Comparison of ENCODE assay signal across 20 cellular contexts in the genomic region with DNA sequence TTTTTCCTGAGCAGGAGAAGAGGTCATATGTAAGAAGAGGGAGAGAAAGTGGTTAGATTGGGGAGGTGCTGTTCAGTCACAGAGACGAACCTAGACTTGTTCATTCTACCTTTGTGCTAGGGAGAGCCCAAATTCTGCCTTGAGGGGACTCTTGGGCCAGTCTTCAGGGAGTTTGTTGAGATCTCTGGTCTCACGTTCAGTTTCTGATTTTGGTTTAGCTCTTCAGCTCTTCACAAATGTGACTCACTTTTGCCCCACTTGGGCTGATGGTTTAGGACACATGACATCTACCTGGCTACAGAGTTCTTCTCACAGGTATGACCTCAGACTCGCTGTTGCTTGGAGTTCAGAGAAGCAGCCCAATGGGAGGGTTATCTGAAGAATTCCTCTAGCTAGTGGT.
"Had no signal": no experiment of that assay in that cellular context is flagged by ENCODE, and none has a peak within 500 bp of the region (broad histone marks: within the 10 kb centered on the region; RNA-seq: fewer than 3 reads in every experiment).

No MANE protein-coding gene starts in this region.

- H3K4me3 Mint-ChIP-seq: activated CD4-positive, alpha-beta T cell treated with anti-CD3 and anti-CD28 coated beads, Interleukin-2, amount 10 ng/mL, durations not matched to agents 24 days and 14 days; activated naive CD8-positive, alpha-beta T cell; nephron progenitor cell had no signal

- H3K27ac Mint-ChIP-seq: activated CD4-positive, alpha-beta T cell treated with anti-CD3 and anti-CD28 coated beads, Interleukin-2, amount 10 ng/mL, durations not matched to agents 24 days and 14 days; activated naive CD8-positive, alpha-beta T cell; nephron progenitor cell had no signal

- H3K27me3 Mint-ChIP-seq: activated naive CD8-positive, alpha-beta T cell had no signal

- ATAC-seq: body of pancreas, heart right ventricle, left lung had no signal

- H3K36me3 Mint-ChIP-seq: activated naive CD8-positive, alpha-beta T cell had no signal

- DNase-seq: activated CD4-positive, alpha-beta T cell treated with anti-CD3 and anti-CD28 coated beads, Interleukin-2, amount 10 ng/mL, durations not matched to agents 24 days and 14 days; activated CD4-positive, CD25-positive, alpha-beta regulatory T cell; activated effector memory CD4-positive, alpha-beta T cell treated with Interleukin-2 at 50 U/mL for 16 hours; body of pancreas; dermis blood vessel endothelial cell; effector memory CD4-positive, alpha-beta T cell; heart right ventricle; left lung; midbrain; nephron progenitor cell; occipital lobe; posterior cingulate gyrus; sigmoid colon; spleen; stimulated activated naive CD4-positive, alpha-beta T cell; T-helper 1 cell; T1000; transverse colon; uterus had no signal
